1 cellular context compared by ENCODE assay signal in genomic region chr17:733743-734142, GRCh38.
TF ChIP-seq lines count a peak whose summit lies in the region.

No MANE protein-coding gene starts in this region.

TF ChIP-seq in neural cell, 6 proteins besides CTCF, POLR2A, EP300 and RAD21 (continued from another document):
- TF ChIP-seq EZH2 (IDR thresholded peaks at IDR 0.05; ENCODE audit: borderline replicate concordance, insufficient read depth, low read length, poor library complexity, severe bottlenecking) (no peak), POLR2AphosphoS5 (IDR thresholded peaks at IDR 0.05) (no peak), TAF1 (IDR thresholded peaks at IDR 0.05; ENCODE audit: low read depth) (no peak)
TF ChIP-seq in neural cell: peak in this region for 0.
